1 cellular context compared by ENCODE assay signal in the genomic region with DNA sequence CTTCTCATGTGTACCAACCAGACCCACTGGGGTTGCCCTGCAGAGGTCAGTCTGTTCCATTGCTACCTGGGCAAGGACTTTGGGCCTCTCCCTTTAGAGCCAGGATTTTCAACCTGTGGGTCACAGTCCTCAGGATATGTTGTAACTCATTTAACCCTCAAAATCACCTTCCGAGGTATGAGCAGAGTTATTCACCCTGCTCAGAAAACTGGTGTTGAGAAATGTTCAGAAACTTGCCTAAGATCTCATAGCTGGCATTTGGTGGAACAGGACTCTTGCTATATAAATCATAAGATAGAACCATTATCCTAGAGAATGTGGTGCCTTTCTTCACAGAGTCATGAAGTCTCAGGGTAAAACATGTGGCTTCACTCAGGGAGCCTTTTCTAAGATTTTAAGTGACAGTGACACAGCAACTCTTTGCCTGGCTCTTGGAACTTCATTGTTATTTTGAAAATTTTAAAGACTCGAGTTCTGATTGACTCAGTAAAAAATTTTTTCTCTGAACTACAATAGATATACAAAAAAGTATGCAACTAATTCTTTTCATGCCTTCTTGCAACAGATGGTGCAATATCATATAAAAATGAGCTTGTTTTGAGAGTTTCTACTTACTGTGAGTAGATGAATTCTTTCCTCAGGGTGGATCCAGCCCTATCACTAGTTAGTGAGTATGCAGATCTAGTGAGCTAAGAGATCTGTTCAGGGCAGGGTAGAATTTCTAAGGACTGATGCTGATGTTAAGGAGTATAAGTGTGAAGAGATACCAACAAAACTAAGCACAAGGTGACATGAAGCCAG.
A peak's percentile ranks its signal among the peaks of the same experiment; 100 is the strongest.
TF ChIP-seq lines count a peak whose summit lies in the region.

No MANE protein-coding gene starts in this region.

TF ChIP-seq in HepG2, 621 proteins besides CTCF, POLR2A, EP300 and RAD21 (continued from another document):
- TF ChIP-seq, protein P1, sequence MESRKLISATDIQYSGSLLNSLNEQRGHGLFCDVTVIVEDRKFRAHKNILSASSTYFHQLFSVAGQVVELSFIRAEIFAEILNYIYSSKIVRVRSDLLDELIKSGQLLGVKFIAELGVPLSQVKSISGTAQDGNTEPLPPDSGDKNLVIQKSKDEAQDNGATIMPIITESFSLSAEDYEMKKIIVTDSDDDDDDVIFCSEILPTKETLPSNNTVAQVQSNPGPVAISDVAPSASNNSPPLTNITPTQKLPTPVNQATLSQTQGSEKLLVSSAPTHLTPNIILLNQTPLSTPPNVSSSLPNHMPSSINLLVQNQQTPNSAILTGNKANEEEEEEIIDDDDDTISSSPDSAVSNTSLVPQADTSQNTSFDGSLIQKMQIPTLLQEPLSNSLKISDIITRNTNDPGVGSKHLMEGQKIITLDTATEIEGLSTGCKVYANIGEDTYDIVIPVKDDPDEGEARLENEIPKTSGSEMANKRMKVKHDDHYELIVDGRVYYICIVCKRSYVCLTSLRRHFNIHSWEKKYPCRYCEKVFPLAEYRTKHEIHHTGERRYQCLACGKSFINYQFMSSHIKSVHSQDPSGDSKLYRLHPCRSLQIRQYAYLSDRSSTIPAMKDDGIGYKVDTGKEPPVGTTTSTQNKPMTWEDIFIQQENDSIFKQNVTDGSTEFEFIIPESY (CRISPR knock-in tag; IDR thresholded peaks at IDR 0.05), result no peak
- no peak for TF ChIP-seq LBX2 (CRISPR knock-in tag; IDR thresholded peaks at IDR 0.05; ENCODE audit: borderline replicate concordance)
- no peak for TF ChIP-seq SIN3B (IDR thresholded peaks at IDR 0.05; ENCODE audit: low read length)
- no peak for TF ChIP-seq NPAS2 (CRISPR knock-in tag; IDR thresholded peaks at IDR 0.05; ENCODE audit: borderline replicate concordance)
- 0 out of 2 replicates have a peak, but pooled peaks have one; percentile 30 for TF ChIP-seq SAP130 (CRISPR knock-in tag; IDR thresholded peaks at IDR 0.05; ENCODE audit: low read depth)
- TF ChIP-seq MTF2 (CRISPR knock-in tag; IDR thresholded peaks at IDR 0.05; ENCODE audit: borderline replicate concordance), result no peak
- no peak for TF ChIP-seq ZNF224 (CRISPR knock-in tag; IDR thresholded peaks at IDR 0.05)
